In genomic region chr17:2393954-2394749, GRCh38 we compare ENCODE assay signal across 8 cellular contexts. TPM values are rescaled to one million over a fixed set of nuclear protein-coding genes. Genes with fewer than 3 reads are reported as not detected.
DNase-seq lines count a peak whose midpoint lies in the region; ATAC-seq, FAIRE-seq and TF ChIP-seq lines count a peak whose summit lies in the region.

No MANE protein-coding gene starts in this region.

- no TSS peak for BruUV-seq in GM12878 (replicated peaks; lab: Mats Ljungman, UMichigan)

- POLR2A ChIA-PET in GM12878 (lab: Charles Lee): interaction anchor here (2.6 to 3.3 kb wide), 2 partner anchors 8 to 11 kb away, joined by 10 to 16 read pairs; no protein-coding TSS in a partner anchor

- in situ Hi-C loops in GM12878 (cut with MboI): no loop called here

- H3K9me3 ChIP-seq in GM12878 (replicated peaks; ENCODE audit: control insufficient read depth, insufficient read depth, low read length) (no peaks in the 10 kb centered on the region), lower lobe of right lung (no peaks in the 10 kb centered on the region)

- H3K27ac ChIP-seq in GM12878 (ENCODE audit: control insufficient read depth, insufficient read depth): no peak overlapping the region
- peak overlapping the region; percentile 100 for H3K27ac ChIP-seq in lower lobe of right lung

- H3K4me1 ChIP-seq in GM12878 (ENCODE audit: control insufficient read depth, insufficient read depth, low read length) (peaks cover 32% of the 10 kb centered on the region), lower lobe of right lung (peaks cover 79% of the 10 kb centered on the region)

- peaks cover 14% of the 10 kb centered on the region for H3K79me2 ChIP-seq in GM12878 (ENCODE audit: control insufficient read depth, insufficient read depth, low read length)

- peak overlapping the region; percentile 68 for H3K4me2 ChIP-seq in GM12878 (ENCODE audit: control insufficient read depth, insufficient read depth)

- FAIRE-seq in GM12878 (lab: Jason Lieb, UNC): no peak

- SMC1A ChIA-PET in GM12878 (lab: Charles Lee; ENCODE audit: uncharacterized antibody, unreplicated experiment): interaction anchor here (3.0 kb wide), 1 partner anchor 9 kb away, joined by 20 read pairs; no protein-coding TSS in a partner anchor

- H3K36me3 Mint-ChIP-seq in activated T-cell treated with anti-CD3 and anti-CD28 coated beads, Interleukin-2, amount 50 U/mL, for 24 hours (ENCODE audit: low read depth): peaks cover 27% of the 10 kb centered on the region
- peaks cover 4% of the 10 kb centered on the region for H3K36me3 Mint-ChIP-seq in type B pancreatic cell

- H3K4me1 Mint-ChIP-seq in activated T-cell treated with anti-CD3 and anti-CD28 coated beads, Interleukin-2, amount 50 U/mL, for 24 hours (ENCODE audit: low read depth): peaks cover 74% of the 10 kb centered on the region
- peaks cover 46% of the 10 kb centered on the region for H3K4me1 Mint-ChIP-seq in type B pancreatic cell (ENCODE audit: unreplicated experiment)

- H4K20me1 ChIP-seq in GM12878 (ENCODE audit: control insufficient read depth, insufficient read depth): no peaks in the 10 kb centered on the region

- H3K9ac ChIP-seq in GM12878 (ENCODE audit: control insufficient read depth, insufficient read depth, low read length): peak overlapping the region; percentile 26; the same call in 1 of the 2 replicates

- TF ChIP-seq CTCF in GM12878 (IDR thresholded peaks at IDR 0.05 in 2 of 3, conservative IDR thresholded peaks at IDR 0.05 in 1 of 3; ENCODE audit: control insufficient read depth in 2 of 3, extremely low read depth in 1 of 3, insufficient read depth in 1 of 3, low read depth in 3 of 3, low read length in 3 of 3) (no peak), lower lobe of right lung (IDR thresholded peaks at IDR 0.05) (no peak), type B pancreatic cell (conservative IDR thresholded peaks at IDR 0.05) (no peak)

- peak overlapping the region; percentile 78 for H3K4me3 Mint-ChIP-seq in activated T-cell treated with anti-CD3 and anti-CD28 coated beads, Interleukin-2, amount 50 U/mL, for 24 hours
- peak overlapping the region; percentile 86 for H3K4me3 Mint-ChIP-seq in type B pancreatic cell

- H3K27me3 Mint-ChIP-seq in activated T-cell treated with anti-CD3 and anti-CD28 coated beads, Interleukin-2, amount 50 U/mL, for 24 hours: no peaks in the 10 kb centered on the region
- H3K27me3 Mint-ChIP-seq in type B pancreatic cell: no peaks in the 10 kb centered on the region

- TF ChIP-seq RAD21 in GM12878 (IDR thresholded peaks at IDR 0.05; ENCODE audit: insufficient read depth, low read depth, low read length): no peak

- peak overlapping the region; percentile 91 for H3K27ac Mint-ChIP-seq in activated T-cell treated with anti-CD3 and anti-CD28 coated beads, Interleukin-2, amount 50 U/mL, for 24 hours
- peak overlapping the region; percentile 94 for H3K27ac Mint-ChIP-seq in type B pancreatic cell

- CTCF ChIA-PET in GM12878 (lab: Yijun Ruan, JAX): interaction anchor here (4.7 kb wide), 1 partner anchor 11 kb away, joined by 73 read pairs; no protein-coding TSS in a partner anchor

- H2AFZ ChIP-seq in GM12878 (ENCODE audit: control insufficient read depth, low read depth, low read length): peak overlapping the region; percentile 63; the same call in 1 of the 2 replicates

- TF ChIP-seq POLR2A in GM12878 (IDR thresholded peaks at IDR 0.05; ENCODE audit: low read depth, low read length): no peak

- H3K27me3 ChIP-seq in GM12878 (replicated peaks in 1 of 2; ENCODE audit: control insufficient read depth in 2 of 2, insufficient read depth in 2 of 2, low read length in 1 of 2) (no peaks in the 10 kb centered on the region), lower lobe of right lung (ENCODE audit: low read depth) (no peaks in the 10 kb centered on the region)

- H3K4me3 ChIP-seq in GM12878 (peak overlapping the region; percentile 14; the same call in 1 of the 2 replicates), lower lobe of right lung (peak overlapping the region; percentile 90)

- intact Hi-C loops in GM12878 (cut with micrococcal nuclease; ENCODE audit: unreplicated experiment) (loop anchor here (2.0 kb wide), 1 partner anchor 317 kb away; the partner anchor contains the start of gene CLUH), lower lobe of right lung (cut with DNase I) (no loop called here)

- ATAC-seq in GM12878 (no peak), lower lobe of right lung (no peak), HG02981 (IDR thresholded peaks at IDR 0.05; ENCODE audit: unreplicated experiment) (no peak)

- 26% methylated on average over 27 of the region's 53 CpGs for WGBS in GM12878 (ENCODE audit: insufficient coverage, insufficient replicate concordance, low lambda C conversion rate, missing lambda C conversion rate)

- H3K36me3 ChIP-seq in GM12878 (ENCODE audit: control insufficient read depth in 2 of 2, insufficient read depth in 2 of 2, low read length in 1 of 2): peaks cover 0 to 4% of the 10 kb centered on the region in 2 experiments; a peak in 1 of 4 replicates
- H3K36me3 ChIP-seq in lower lobe of right lung: peaks cover 5% of the 10 kb centered on the region

- no peak for DNase-seq in activated T-cell treated with anti-CD3 and anti-CD28 coated beads, Interleukin-2, amount 50 U/mL, for 24 hours
- no peak for DNase-seq in activated T-cell treated with anti-CD3 and anti-CD28 coated beads for 4 hours
- no peak for DNase-seq in GM12878 (ENCODE audit: low read depth, low spot score)
- no peak for DNase-seq in lower lobe of right lung
- DNase-seq in type B pancreatic cell (ENCODE audit: extremely low spot score, unreplicated experiment): no peak
- no peak for DNase-seq in DMS 273 (lab: John Stamatoyannopoulos, UW; ENCODE audit: unreplicated experiment)
- no peak for DNase-seq in T-helper 9 cell

- TF ChIP-seq EP300 in GM12878 (IDR thresholded peaks at IDR 0.05; ENCODE audit: borderline replicate concordance in 1 of 2, control insufficient read depth in 1 of 2, low read depth in 2 of 2, low read length in 2 of 2): no peak

- RAD21 ChIA-PET in GM12878 (lab: Charles Lee; ENCODE audit: unreplicated experiment): interaction anchor here (3.6 to 3.8 kb wide), 3 partner anchors 8 to 22 kb away, joined by 24 to 50 read pairs (median 28); no protein-coding TSS in a partner anchor

- H3K9me3 Mint-ChIP-seq in activated T-cell treated with anti-CD3 and anti-CD28 coated beads, Interleukin-2, amount 50 U/mL, for 24 hours: no peaks in the 10 kb centered on the region
- no peaks in the 10 kb centered on the region for H3K9me3 Mint-ChIP-seq in type B pancreatic cell

RNA-seq across cellular contexts. Expression of gene MNT, which starts 6.7 kb away (rescaled TPM):
- total RNA-seq in GM12878 (2013; cell fraction: nucleolus; rRNA removed): 27.4 and 29.1 TPM in 2 replicates
- total RNA-seq in GM12878 (2014; rRNA removed): 5.7 and 8.2 TPM in 2 replicates
- 3.4 and 3.5 TPM in 2 replicates for total RNA-seq in GM12878 (2014; rRNA removed; fragmentation: Illumina TruSeq; extraction: Trizol)
- total RNA-seq in GM12878 (2021): 13.7 and 15.9 TPM in 2 replicates
- 4.3 TPM for polyA plus RNA-seq in GM12878 (2011; ENCODE audit: low read depth)
- 1.6 and 2.4 TPM in 2 replicates for polyA plus RNA-seq in GM12878 (2011; rRNA removed)
- 2.8 and 4.8 TPM in 2 replicates for polyA plus RNA-seq in GM12878 (2011; cell fraction: cytosol; rRNA removed)
- polyA plus RNA-seq in GM12878 (2011; cell fraction: nucleus; rRNA removed): 17.4 and 25.4 TPM in 2 replicates
- 11.0 and 15.3 TPM in 2 replicates for polyA plus RNA-seq in GM12878 (2012)
- 3.7 and 5.1 TPM in 2 replicates for polyA plus RNA-seq in GM12878 (2014; fragmentation: Illumina TruSeq; extraction: Trizol)
- under 1 TPM; 0.31 to 0.35 TPM for polyA plus RNA-seq in GM12878 (2014; fragmentation: Nextera tagmentation; extraction: Ambion mirVana)
- 11.3 and 12.6 TPM in 2 replicates for polyA plus RNA-seq in GM12878 (2014; rRNA removed)
- polyA plus RNA-seq in GM12878 (2016; fragmentation: Nextera tagmentation; extraction: Ambion mirVana): 1 to 10 TPM; 3.8 TPM
- 2.2 and 3.1 TPM in 2 replicates for polyA minus RNA-seq in GM12878 (2011; rRNA and poly(A)+ RNA removed)
- polyA minus RNA-seq in GM12878 (2011; cell fraction: cytosol; rRNA and poly(A)+ RNA removed): 2.2 and 4.4 TPM in 2 replicates
- 5.1 and 7.1 TPM in 2 replicates for polyA minus RNA-seq in GM12878 (2011; cell fraction: nucleus; rRNA and poly(A)+ RNA removed)
- total RNA-seq in lower lobe of right lung: 32.6 TPM
- 26.9 and 32.9 TPM in 2 replicates for total RNA-seq in type B pancreatic cell (ENCODE audit: low replicate concordance)

RNA-seq across cellular contexts. Expression of gene SGSM2, which starts 56.9 kb away (rescaled TPM):
- total RNA-seq in GM12878 (2013; cell fraction: nucleolus; rRNA removed): 150 and 163 TPM in 2 replicates
- total RNA-seq in GM12878 (2014; rRNA removed): 19.8 and 25.3 TPM in 2 replicates
- 13.5 and 14.9 TPM in 2 replicates for total RNA-seq in GM12878 (2014; rRNA removed; fragmentation: Illumina TruSeq; extraction: Trizol)
- total RNA-seq in GM12878 (2021): 32.0 and 37.3 TPM in 2 replicates
- polyA plus RNA-seq in GM12878 (2011; ENCODE audit: low read depth): 30.9 TPM
- 18.1 and 27.9 TPM in 2 replicates for polyA plus RNA-seq in GM12878 (2011; rRNA removed)
- 42.1 and 52.0 TPM in 2 replicates for polyA plus RNA-seq in GM12878 (2011; cell fraction: cytosol; rRNA removed)
- polyA plus RNA-seq in GM12878 (2011; cell fraction: nucleus; rRNA removed): 296 and 299 TPM in 2 replicates
- polyA plus RNA-seq in GM12878 (2012): 47.6 and 54.4 TPM in 2 replicates
- polyA plus RNA-seq in GM12878 (2014; fragmentation: Illumina TruSeq; extraction: Trizol): 8.8 and 20.8 TPM in 2 replicates
- polyA plus RNA-seq in GM12878 (2014; fragmentation: Nextera tagmentation; extraction: Ambion mirVana): 1 to 10 TPM in 1 of 2 experiments, under 1 TPM in 1; 0.50 to 1.6 TPM
- 50.9 and 59.0 TPM in 2 replicates for polyA plus RNA-seq in GM12878 (2014; rRNA removed)
- polyA plus RNA-seq in GM12878 (2016; fragmentation: Nextera tagmentation; extraction: Ambion mirVana): 10 to 100 TPM in 1 of 2 experiments, 1 to 10 TPM in 1; 7.2 to 16.1 TPM
- polyA minus RNA-seq in GM12878 (2011; rRNA and poly(A)+ RNA removed): 16.1 and 26.5 TPM in 2 replicates
- polyA minus RNA-seq in GM12878 (2011; cell fraction: cytosol; rRNA and poly(A)+ RNA removed): 7.8 and 10.8 TPM in 2 replicates
- 28.8 and 32.2 TPM in 2 replicates for polyA minus RNA-seq in GM12878 (2011; cell fraction: nucleus; rRNA and poly(A)+ RNA removed)
- 55.4 TPM for total RNA-seq in lower lobe of right lung
- 64.1 and 74.3 TPM in 2 replicates for total RNA-seq in type B pancreatic cell (ENCODE audit: low replicate concordance)

RNA-seq across cellular contexts. Expression of gene TSR1, which starts 57.9 kb away (rescaled TPM):
- 85.7 and 95.6 TPM in 2 replicates for total RNA-seq in GM12878 (2013; cell fraction: nucleolus; rRNA removed)
- total RNA-seq in GM12878 (2014; rRNA removed) (54.1 and 56.1 TPM in 2 replicates), GM12878 (2014; rRNA removed; fragmentation: Illumina TruSeq; extraction: Trizol) (40.3 and 43.8 TPM in 2 replicates), GM12878 (2021) (45.5 and 50.0 TPM in 2 replicates), lower lobe of right lung (18.8 TPM), type B pancreatic cell (ENCODE audit: low replicate concordance) (37.8 and 40.3 TPM in 2 replicates)
- 28.5 TPM for polyA plus RNA-seq in GM12878 (2011; ENCODE audit: low read depth)
- polyA plus RNA-seq in GM12878 (2011; rRNA removed) (9.6 and 17.0 TPM in 2 replicates), GM12878 (2014; fragmentation: Illumina TruSeq; extraction: Trizol) (51.0 and 56.5 TPM in 2 replicates), GM12878 (2014; fragmentation: Nextera tagmentation; extraction: Ambion mirVana) (10 to 100 TPM; 14.7 to 21.9 TPM), GM12878 (2014; rRNA removed) (35.5 and 41.6 TPM in 2 replicates), GM12878 (2016; fragmentation: Nextera tagmentation; extraction: Ambion mirVana) (100 to 1,000 TPM in 1 of 2 experiments, 10 to 100 TPM in 1; 98.5 to 100 TPM)
- polyA plus RNA-seq in GM12878 (2011; cell fraction: cytosol; rRNA removed): 18.1 and 18.7 TPM in 2 replicates
- polyA plus RNA-seq in GM12878 (2011; cell fraction: nucleus; rRNA removed): 28.0 and 37.2 TPM in 2 replicates
- 31.6 and 36.2 TPM in 2 replicates for polyA plus RNA-seq in GM12878 (2012)
- polyA minus RNA-seq in GM12878 (2011; rRNA and poly(A)+ RNA removed): 18.0 and 22.7 TPM in 2 replicates
- 11.0 and 26.6 TPM in 2 replicates for polyA minus RNA-seq in GM12878 (2011; cell fraction: cytosol; rRNA and poly(A)+ RNA removed)
- 32.3 and 51.6 TPM in 2 replicates for polyA minus RNA-seq in GM12878 (2011; cell fraction: nucleus; rRNA and poly(A)+ RNA removed)
